In the genomic region with DNA sequence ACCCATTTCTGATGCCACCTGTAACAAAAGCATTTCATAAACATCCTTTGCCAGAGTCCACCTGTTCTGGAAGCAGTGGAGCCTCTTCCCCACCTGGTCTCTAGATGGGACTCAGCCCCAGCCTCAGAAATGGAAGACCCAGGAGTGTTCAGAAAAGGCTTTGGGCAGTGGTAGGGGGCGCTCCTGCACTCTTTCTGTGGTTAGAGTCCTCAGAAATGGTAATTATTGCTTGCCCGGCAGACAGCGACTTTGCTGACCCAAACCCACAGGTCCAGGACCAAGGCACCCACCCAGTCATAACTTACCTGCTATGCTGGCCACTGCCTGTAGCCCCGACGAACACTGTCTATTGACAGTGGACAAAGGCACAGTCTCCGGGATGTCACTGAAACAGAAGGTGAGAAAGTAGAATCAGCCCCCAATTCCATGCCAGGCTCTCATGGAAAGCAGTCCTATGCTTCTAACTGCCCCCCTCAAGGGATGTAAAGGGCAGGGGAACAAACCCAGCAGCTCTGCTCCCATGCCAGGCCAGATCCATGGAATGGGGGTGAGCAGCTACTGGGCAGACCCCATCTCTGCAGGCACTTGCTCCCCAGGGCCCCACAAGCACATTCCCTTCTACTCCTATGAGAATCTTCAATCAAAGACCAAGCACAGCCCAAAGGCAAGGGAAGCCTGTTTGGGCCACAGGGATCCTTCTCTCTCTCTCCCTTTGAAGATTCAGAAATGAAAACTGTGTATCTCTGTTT, we compare ENCODE assay signal across 9 cellular contexts. TPM values are rescaled to one million over a fixed set of nuclear protein-coding genes. Genes with fewer than 3 reads are reported as not detected.
DNase-seq lines count a peak whose midpoint lies in the region; ATAC-seq and TF ChIP-seq lines count a peak whose summit lies in the region.
"Had no signal": no experiment of that assay in that cellular context is flagged by ENCODE, and none has a peak within 500 bp of the region (broad histone marks: within the 10 kb centered on the region; RNA-seq: fewer than 3 reads in every experiment).

No MANE protein-coding gene starts in this region.

- TF ChIP-seq CTCF in neural crest cell (conservative IDR thresholded peaks at IDR 0.05), result peak; percentile 50

- DNase-seq in DMS53 (lab: John Stamatoyannopoulos, UW), result peak; percentile 14
- no peak for DNase-seq in DMS53 treated with DMSO at 0.1 percent for 48 hours (lab: John Stamatoyannopoulos, UW; ENCODE audit: unreplicated experiment)
- DNase-seq in NAMALWA (ENCODE audit: low spot score), result peak; percentile 56
- DNase-seq in astrocyte of the hippocampus (ENCODE audit: low read depth, low spot score), result peak; percentile 50
- peak; percentile 55 for DNase-seq in neural crest cell (ENCODE audit: low read depth, low spot score)
- DNase-seq in islet precursor cell, result no peak
- DNase-seq in mucosa of gallbladder (ENCODE audit: low spot score), result no peak

- ATAC-seq in HG02981 (IDR thresholded peaks at IDR 0.05; ENCODE audit: unreplicated experiment), result no peak

- H3K27me3 Mint-ChIP-seq in neural crest cell (ENCODE audit: low read depth), result no peaks in the 10 kb centered on the region

- peak overlapping the region; percentile 49 for H3K4me3 Mint-ChIP-seq in neural crest cell
- H3K4me3 Mint-ChIP-seq: T-helper 1 cell treated with Interleukin-12 subunit alpha and Interleukin-12 subunit beta and Interleukin-4 antibody, amounts not matched to agents 30 μg/mL and 1 μg/mL, for 36 hours had no signal

- H3K4me1 Mint-ChIP-seq in neural crest cell, result peaks cover 16% of the 10 kb centered on the region

- H3K36me3 Mint-ChIP-seq in neural crest cell (ENCODE audit: low read depth), result peaks cover 3% of the 10 kb centered on the region

- no peaks in the 10 kb centered on the region for H3K9me3 Mint-ChIP-seq in neural crest cell
- H3K9me3 Mint-ChIP-seq: T-helper 1 cell treated with Interleukin-12 subunit alpha and Interleukin-12 subunit beta and Interleukin-4 antibody, amounts not matched to agents 30 μg/mL and 1 μg/mL, for 36 hours had no signal

- no peak overlapping the region for H3K27ac Mint-ChIP-seq in neural crest cell (ENCODE audit: unreplicated experiment)
- H3K27ac Mint-ChIP-seq: T-helper 1 cell treated with Interleukin-12 subunit alpha and Interleukin-12 subunit beta and Interleukin-4 antibody, amounts not matched to agents 30 μg/mL and 1 μg/mL, for 36 hours had no signal

RNA-seq across cellular contexts. Expression of a gene that starts 5.1 kb away (rescaled TPM):
- 48.9 and 50.2 TPM in 2 replicates for total RNA-seq in neural crest cell
- total RNA-seq in mucosa of gallbladder, result 135 TPM

RNA-seq across cellular contexts. Expression of a gene that starts 6.7 kb away (rescaled TPM):
- 39.5 and 39.8 TPM in 2 replicates for total RNA-seq in neural crest cell
- 35.2 TPM for total RNA-seq in mucosa of gallbladder

RNA-seq across cellular contexts. Expression of a gene that starts 33.5 kb away (rescaled TPM):
- total RNA-seq in neural crest cell (48.4 and 50.0 TPM in 2 replicates), mucosa of gallbladder (36.7 TPM)

Comparison
In these comparisons a context has a peak if more than half of its experiments do, and no peak if none do; other contexts are left out.
1. DNase-seq: peak in DMS53 (single experiment), NAMALWA (single experiment), astrocyte of the hippocampus (single experiment) and neural crest cell (single experiment); none in DMS53 treated with DMSO at 0.1 percent for 48 hours (single experiment), islet precursor cell (single experiment) and mucosa of gallbladder (single experiment).